ENCODE assay signal across 9 cellular contexts in the genomic region with DNA sequence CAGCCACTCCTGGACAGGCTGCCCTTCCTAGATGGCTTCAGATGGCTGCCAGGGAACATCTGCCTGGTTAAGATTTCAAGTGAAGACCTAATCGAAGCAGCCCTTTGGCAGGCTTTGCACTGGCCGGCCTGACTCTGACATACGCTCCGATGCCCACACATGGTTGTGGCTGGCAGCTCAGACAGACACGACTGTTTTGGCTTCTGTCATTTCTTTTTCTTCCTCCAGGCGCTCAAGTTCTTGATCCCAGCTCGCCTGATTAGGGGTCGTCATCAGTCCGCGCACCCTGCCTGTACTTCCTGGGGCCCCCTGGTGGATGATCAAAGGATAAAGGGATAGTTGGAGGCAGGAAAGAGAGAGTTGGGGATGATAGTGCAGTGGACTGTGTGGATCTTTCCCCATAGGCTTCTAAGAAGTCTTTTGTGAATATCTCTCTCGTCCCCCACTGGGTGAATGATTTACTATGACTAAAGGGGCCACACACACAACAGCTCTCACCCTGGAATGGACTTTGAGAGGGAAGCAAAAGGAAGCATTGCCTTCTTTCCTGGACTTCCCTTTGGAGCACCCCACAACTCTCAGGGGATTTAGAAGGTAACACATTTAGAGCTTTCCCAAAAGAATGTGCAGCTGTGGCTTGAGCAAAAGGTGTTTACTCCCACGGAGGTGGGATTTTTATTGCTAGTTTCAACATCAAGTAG. TPM values are rescaled to one million over a fixed set of nuclear protein-coding genes. Genes with fewer than 3 reads are reported as not detected.
DNase-seq lines count a peak whose midpoint lies in the region; ATAC-seq and TF ChIP-seq lines count a peak whose summit lies in the region.
"Had no signal": no experiment of that assay in that cellular context is flagged by ENCODE, and none has a peak within 500 bp of the region (broad histone marks: within the 10 kb centered on the region; RNA-seq: fewer than 3 reads in every experiment).

No MANE protein-coding gene starts in this region.

- peak; percentile 5 to 38 (median 13) for DNase-seq in NCI-H1417 (lab: John Stamatoyannopoulos, UW)
- DNase-seq in NCI-H1417 treated with DMSO at 0.1 percent for 48 hours (lab: John Stamatoyannopoulos, UW): no peak
- DNase-seq in SK-N-SH: peak; percentile 74
- DNase-seq in epithelial cell of esophagus (ENCODE audit: low read depth): peak; percentile 56
- DNase-seq in mucosa of descending colon: peak in 2 of 3 donors; percentile 46 to 59
- no peak for DNase-seq in type B pancreatic cell (ENCODE audit: extremely low spot score, unreplicated experiment)
- DNase-seq in NK-92 treated with Interleukin-12 subunit alpha and Interleukin-12 subunit beta, amount 100 ng/mL, for 24 hours (lab: John Stamatoyannopoulos, UW): no peak

- 8% methylated on average over 9 of the region's 12 CpGs for WGBS in SK-N-SH (ENCODE audit: low lambda C conversion rate)

- H3K4me3 ChIP-seq in HUES6 (ENCODE audit: low read depth, low read length): peak overlapping the region; percentile 26
- H3K4me3 ChIP-seq in SK-N-SH (ENCODE audit: low read depth in 2 of 2, low read length in 1 of 2): peak overlapping the region; percentile 17 to 34; a peak in 2 of 4 replicates
- H3K4me3 ChIP-seq in epithelial cell of esophagus (ENCODE audit: low read length): no peak overlapping the region
- no peak overlapping the region for H3K4me3 ChIP-seq in mucosa of descending colon

- H4K20me1 ChIP-seq in SK-N-SH (ENCODE audit: insufficient read depth): no peaks in the 10 kb centered on the region

- no peak overlapping the region for H3K27ac ChIP-seq in HUES6 (ENCODE audit: low read depth, low read length)
- peak overlapping the region; percentile 86 to 97 for H3K27ac ChIP-seq in SK-N-SH (ENCODE audit: low read depth in 2 of 2, low read length in 1 of 2)

- H3K79me2 ChIP-seq in SK-N-SH (ENCODE audit: insufficient read depth): no peaks in the 10 kb centered on the region

- H3K4me1 ChIP-seq in HUES6 (ENCODE audit: control insufficient read depth, insufficient read depth, low read length): peaks cover 24% of the 10 kb centered on the region
- peaks cover 47 to 49% of the 10 kb centered on the region in 2 experiments for H3K4me1 ChIP-seq in SK-N-SH (ENCODE audit: control insufficient read depth in 1 of 2, insufficient read depth in 2 of 2, low read depth in 1 of 2, low read length in 1 of 2)
- peaks cover 8% of the 10 kb centered on the region for H3K4me1 ChIP-seq in mucosa of descending colon (ENCODE audit: low read depth)

- peaks cover 27% of the 10 kb centered on the region for H3K4me1 Mint-ChIP-seq in type B pancreatic cell (ENCODE audit: unreplicated experiment)

- no peaks in the 10 kb centered on the region for H3K27me3 ChIP-seq in HUES6 (ENCODE audit: control insufficient read depth, insufficient read depth, low read length)
- no peaks in the 10 kb centered on the region for H3K27me3 ChIP-seq in SK-N-SH (ENCODE audit: insufficient read depth)

- TF ChIP-seq RAD21 in SK-N-SH (IDR thresholded peaks at IDR 0.05; ENCODE audit: low read length): peak; percentile 81

- H3K27me3 Mint-ChIP-seq in type B pancreatic cell: peaks cover 5% of the 10 kb centered on the region

- peak; percentile 59 for ATAC-seq in mucosa of descending colon

- peak overlapping the region; percentile 81 for H2AFZ ChIP-seq in SK-N-SH (ENCODE audit: low read depth)

- H3F3A ChIP-seq in SK-N-SH (replicated peaks; ENCODE audit: insufficient read depth): peaks cover 50% of the 10 kb centered on the region

- H3K36me3 ChIP-seq in HUES6 (ENCODE audit: control insufficient read depth, insufficient read depth, low read length) (no peaks in the 10 kb centered on the region), SK-N-SH (replicated peaks in 1 of 2; ENCODE audit: control insufficient read depth in 1 of 2, insufficient read depth in 2 of 2, low read length in 1 of 2) (no peaks in the 10 kb centered on the region), mucosa of descending colon (ENCODE audit: low read depth) (no peaks in the 10 kb centered on the region)

- H3K36me3 Mint-ChIP-seq in type B pancreatic cell: no peaks in the 10 kb centered on the region
- H3K36me3 Mint-ChIP-seq: CD4-positive, alpha-beta memory T cell had no signal

- H3K9me3 Mint-ChIP-seq in type B pancreatic cell: no peaks in the 10 kb centered on the region

- H3K9me3 ChIP-seq in HUES6 (ENCODE audit: control insufficient read depth, insufficient read depth, low read depth, low read length) (no peaks in the 10 kb centered on the region), SK-N-SH (no peaks in the 10 kb centered on the region), mucosa of descending colon (no peaks in the 10 kb centered on the region)

- peak overlapping the region; percentile 79 for H3K27ac Mint-ChIP-seq in type B pancreatic cell

- peak overlapping the region; percentile 38 for H3K9ac ChIP-seq in HUES6 (ENCODE audit: low read length)
- H3K9ac ChIP-seq in SK-N-SH: peak overlapping the region; percentile 15

- CTCF ChIA-PET in SK-N-SH (lab: Yijun Ruan, JAX): interaction anchor here (0.6 to 7.5 kb wide), 40 partner anchors 9 to 898 kb away, joined by 3 to 86 read pairs (median 4); a partner anchor contains a TSS

- POLR2A ChIA-PET in SK-N-SH (lab: Yijun Ruan, JAX): interaction anchor here (1.3 kb wide), 1 partner anchor 179 kb away, joined by 4 read pairs; no protein-coding TSS in a partner anchor

- H3K9me2 ChIP-seq in SK-N-SH: no peaks in the 10 kb centered on the region

- intact Hi-C loops in mucosa of descending colon (cut with DNase I, micrococcal nuclease): loop anchor here (5.0 to 10.0 kb wide), 2 partner anchors 67 to 181 kb away; no protein-coding TSS in a partner anchor

- TF ChIP-seq EP300 in SK-N-SH (IDR thresholded peaks at IDR 0.05; ENCODE audit: borderline replicate concordance in 1 of 2, low read depth in 1 of 2, low read length in 1 of 2): peak in 1 of 2 experiments; percentile 58; a peak in 2 of 4 replicates

- peak overlapping the region; percentile 77 for H3K4me3 Mint-ChIP-seq in type B pancreatic cell
- H3K4me3 Mint-ChIP-seq: CD4-positive, alpha-beta memory T cell had no signal

- peak overlapping the region; percentile 5; the same call in 1 of the 2 replicates for H3K4me2 ChIP-seq in SK-N-SH

- TF ChIP-seq CTCF in SK-N-SH (IDR thresholded peaks at IDR 0.05): peak; percentile 80
- TF ChIP-seq CTCF in epithelial cell of esophagus (IDR thresholded peaks at IDR 0.05; ENCODE audit: insufficient read depth, low read depth, low read length, missing control alignments): peak; percentile 64
- peak; percentile 15 for TF ChIP-seq CTCF in mucosa of descending colon (IDR thresholded peaks at IDR 0.05)
- TF ChIP-seq CTCF in type B pancreatic cell (conservative IDR thresholded peaks at IDR 0.05): peak; percentile 86

TF ChIP-seq in SK-N-SH, 30 proteins besides CTCF, POLR2A, EP300 and RAD21 (continues in another document):
- TF ChIP-seq MEF2A (IDR thresholded peaks at IDR 0.05; ENCODE audit: borderline replicate concordance, low read depth) (no peak), POLR2AphosphoS5 (IDR thresholded peaks at IDR 0.05; ENCODE audit: low read depth, low read length) (0 out of 2 replicates have a peak, but pooled peaks have one; percentile 36), TAF1 (IDR thresholded peaks at IDR 0.05; ENCODE audit: borderline replicate concordance, low read depth, low read length) (peak; percentile 38; the same call in 1 of the 2 replicates), RXRA (IDR thresholded peaks at IDR 0.05; ENCODE audit: borderline replicate concordance, low read depth) (no peak), EZH2phosphoT487 (IDR thresholded peaks at IDR 0.05; ENCODE audit: borderline replicate concordance, low read depth) (no peak), NRF1 (IDR thresholded peaks at IDR 0.05; ENCODE audit: low read depth, low read length) (no peak), ELF1 (IDR thresholded peaks at IDR 0.05) (peak; percentile 37; the same call in 1 of the 2 replicates), GABPA (IDR thresholded peaks at IDR 0.05; ENCODE audit: low read depth) (no peak), FOSL2 (IDR thresholded peaks at IDR 0.05; ENCODE audit: borderline replicate concordance, low read depth) (no peak), FOXJ3 (CRISPR knock-in tag; IDR thresholded peaks at IDR 0.05) (0 out of 2 replicates have a peak, but pooled peaks have one; percentile 25), CHD2 (IDR thresholded peaks at IDR 0.05; ENCODE audit: low read length, partially characterized antibody) (peak; percentile 71), NFIC (IDR thresholded peaks at IDR 0.05; ENCODE audit: borderline replicate concordance) (no peak), RFX5 (IDR thresholded peaks at IDR 0.05; ENCODE audit: low read length) (no peak; the same call in 1 of the 2 replicates), FOXM1 (IDR thresholded peaks at IDR 0.05; ENCODE audit: low read depth) (no peak)
- TF ChIP-seq, protein P1, sequence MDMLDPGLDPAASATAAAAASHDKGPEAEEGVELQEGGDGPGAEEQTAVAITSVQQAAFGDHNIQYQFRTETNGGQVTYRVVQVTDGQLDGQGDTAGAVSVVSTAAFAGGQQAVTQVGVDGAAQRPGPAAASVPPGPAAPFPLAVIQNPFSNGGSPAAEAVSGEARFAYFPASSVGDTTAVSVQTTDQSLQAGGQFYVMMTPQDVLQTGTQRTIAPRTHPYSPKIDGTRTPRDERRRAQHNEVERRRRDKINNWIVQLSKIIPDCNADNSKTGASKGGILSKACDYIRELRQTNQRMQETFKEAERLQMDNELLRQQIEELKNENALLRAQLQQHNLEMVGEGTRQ (IDR thresholded peaks at IDR 0.05; ENCODE audit: borderline replicate concordance, low read depth, low read length): no peak
- TF ChIP-seq, protein P2, sequence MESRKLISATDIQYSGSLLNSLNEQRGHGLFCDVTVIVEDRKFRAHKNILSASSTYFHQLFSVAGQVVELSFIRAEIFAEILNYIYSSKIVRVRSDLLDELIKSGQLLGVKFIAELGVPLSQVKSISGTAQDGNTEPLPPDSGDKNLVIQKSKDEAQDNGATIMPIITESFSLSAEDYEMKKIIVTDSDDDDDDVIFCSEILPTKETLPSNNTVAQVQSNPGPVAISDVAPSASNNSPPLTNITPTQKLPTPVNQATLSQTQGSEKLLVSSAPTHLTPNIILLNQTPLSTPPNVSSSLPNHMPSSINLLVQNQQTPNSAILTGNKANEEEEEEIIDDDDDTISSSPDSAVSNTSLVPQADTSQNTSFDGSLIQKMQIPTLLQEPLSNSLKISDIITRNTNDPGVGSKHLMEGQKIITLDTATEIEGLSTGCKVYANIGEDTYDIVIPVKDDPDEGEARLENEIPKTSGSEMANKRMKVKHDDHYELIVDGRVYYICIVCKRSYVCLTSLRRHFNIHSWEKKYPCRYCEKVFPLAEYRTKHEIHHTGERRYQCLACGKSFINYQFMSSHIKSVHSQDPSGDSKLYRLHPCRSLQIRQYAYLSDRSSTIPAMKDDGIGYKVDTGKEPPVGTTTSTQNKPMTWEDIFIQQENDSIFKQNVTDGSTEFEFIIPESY (IDR thresholded peaks at IDR 0.05; ENCODE audit: borderline replicate concordance, low read depth): no peak

RNA-seq across cellular contexts. Expression of a gene that starts 21.4 kb away (rescaled TPM):
- polyA plus RNA-seq in SK-N-SH (2012; rRNA removed): 26.4 and 36.0 TPM in 2 replicates
- polyA plus RNA-seq in SK-N-SH (2012; cell fraction: cytosol; rRNA removed): 23.9 and 25.6 TPM in 2 replicates
- polyA plus RNA-seq in SK-N-SH (2012; cell fraction: nucleus; rRNA removed): 39.6 and 52.6 TPM in 2 replicates
- 10 to 100 TPM; 20.3 to 25.0 (median 24.1) TPM for total RNA-seq in mucosa of descending colon
- total RNA-seq in type B pancreatic cell (ENCODE audit: low replicate concordance): 17.3 and 23.0 TPM in 2 replicates

Comparison
In these comparisons a context has a peak if more than half of its experiments do, and no peak if none do; other contexts are left out.
1. DNase-seq: peak in NCI-H1417 (3 of 3), SK-N-SH (single experiment), epithelial cell of esophagus (single experiment) and mucosa of descending colon (2 of 3); none in NCI-H1417 treated with DMSO at 0.1 percent for 48 hours (single experiment), type B pancreatic cell (single experiment) and NK-92 treated with Interleukin-12 subunit alpha and Interleukin-12 subunit beta, amount 100 ng/mL, for 24 hours (single experiment).
2. H3K4me3 ChIP-seq: peak in HUES6 (single experiment) and SK-N-SH (2 of 2); none in epithelial cell of esophagus (single experiment) and mucosa of descending colon (single experiment).
3. CTCF ChIP-seq: peak in every context shown above with its lines; median percentile 86 in type B pancreatic cell; 80 in SK-N-SH; 64 in epithelial cell of esophagus; 15 in mucosa of descending colon.